19 cellular contexts compared by ENCODE assay signal in genomic region chr19:55590109-55590508, GRCh38.
"Had no signal": no experiment of that assay in that cellular context is flagged by ENCODE, and none has a peak within 500 bp of the region (broad histone marks: within the 10 kb centered on the region; RNA-seq: fewer than 3 reads in every experiment).

No MANE protein-coding gene starts in this region.

- H3K4me3 Mint-ChIP-seq: activated CD4-positive, alpha-beta T cell treated with anti-CD3 and anti-CD28 coated beads, Interleukin-2, amount 10 ng/mL, durations not matched to agents 24 days and 14 days; activated CD8-positive, alpha-beta memory T cell treated with anti-CD3 and anti-CD28 coated beads, Interleukin-2, amount 10 ng/mL, durations not matched to agents 7 days and 5 days; activated naive CD8-positive, alpha-beta T cell; activated T-cell treated with anti-CD3 and anti-CD28 coated beads, Interleukin-2, amount 50 U/mL, for 24 hours; activated T-helper 1 cell treated with anti-CD3 and anti-CD28 coated beads, Interleukin-12 subunit alpha, Interleukin-12 subunit beta, Interleukin-2, Interleukin-4 antibody, amounts not matched to agents 30 ng/mL and 10 ng/mL and 1 ng/mL, durations not matched to agents 14 hours and 24 hours and 36 hours; T-helper 1 cell treated with Interleukin-12 subunit alpha and Interleukin-12 subunit beta and Interleukin-4 antibody, amounts not matched to agents 30 μg/mL and 1 μg/mL, for 36 hours; WTC11 had no signal

- H3K27me3 Mint-ChIP-seq: activated naive CD8-positive, alpha-beta T cell; activated T-cell treated with anti-CD3 and anti-CD28 coated beads, Interleukin-2, amount 50 U/mL, for 24 hours had no signal

- H3K27ac Mint-ChIP-seq: activated CD4-positive, alpha-beta T cell treated with anti-CD3 and anti-CD28 coated beads, Interleukin-2, amount 10 ng/mL, durations not matched to agents 24 days and 14 days; activated CD8-positive, alpha-beta memory T cell treated with anti-CD3 and anti-CD28 coated beads, Interleukin-2, amount 10 ng/mL, durations not matched to agents 7 days and 5 days; activated naive CD8-positive, alpha-beta T cell; activated T-cell treated with anti-CD3 and anti-CD28 coated beads, Interleukin-2, amount 50 U/mL, for 24 hours; activated T-helper 1 cell treated with anti-CD3 and anti-CD28 coated beads, Interleukin-12 subunit alpha, Interleukin-12 subunit beta, Interleukin-2, Interleukin-4 antibody, amounts not matched to agents 30 ng/mL and 10 ng/mL and 1 ng/mL, durations not matched to agents 14 hours and 24 hours and 36 hours; T-helper 1 cell treated with Interleukin-12 subunit alpha and Interleukin-12 subunit beta and Interleukin-4 antibody, amounts not matched to agents 30 μg/mL and 1 μg/mL, for 36 hours had no signal

- DNase-seq: activated CD4-positive, alpha-beta T cell treated with anti-CD3 and anti-CD28 coated beads for 1 hour; activated CD8-positive, alpha-beta memory T cell treated with anti-CD3 and anti-CD28 coated beads, Interleukin-2, amount 10 ng/mL, durations not matched to agents 7 days and 5 days; activated effector memory CD4-positive, alpha-beta T cell treated with Interleukin-2 at 50 U/mL for 16 hours; activated T-cell treated with anti-CD3 and anti-CD28 coated beads, Interleukin-2, amount 50 U/mL, for 24 hours; amygdala; NCI-H1930; NCI-H2171; NCI-H446 treated with DMSO at 0.1 percent for 48 hours; NCI-H774; NK-92 treated with Interleukin-12 subunit alpha and Interleukin-12 subunit beta, amount 100 ng/mL, for 24 hours; Peyer's patch; SHP77 treated with DMSO at 0.1 percent for 48 hours had no signal

- H3K27me3 ChIP-seq: cardiac muscle cell, Peyer's patch had no signal

- H3K9me3 ChIP-seq: Peyer's patch had no signal

- ATAC-seq: activated CD8-positive, alpha-beta memory T cell treated with anti-CD3 and anti-CD28 coated beads, Interleukin-2, amount 10 ng/mL, durations not matched to agents 7 days and 5 days had no signal

- H3K9me3 Mint-ChIP-seq: activated T-cell treated with anti-CD3 and anti-CD28 coated beads, Interleukin-2, amount 50 U/mL, for 24 hours; activated T-helper 1 cell treated with anti-CD3 and anti-CD28 coated beads, Interleukin-12 subunit alpha, Interleukin-12 subunit beta, Interleukin-2, Interleukin-4 antibody, amounts not matched to agents 30 ng/mL and 10 ng/mL and 1 ng/mL, durations not matched to agents 14 hours and 24 hours and 36 hours; T-helper 1 cell treated with Interleukin-12 subunit alpha and Interleukin-12 subunit beta and Interleukin-4 antibody, amounts not matched to agents 30 μg/mL and 1 μg/mL, for 36 hours; WTC11 had no signal

- H3K27ac ChIP-seq: cardiac muscle cell, Peyer's patch, RWPE1 had no signal

- H3K4me3 ChIP-seq: cardiac muscle cell, Peyer's patch had no signal
